13 cellular contexts compared by ENCODE assay signal in the genomic region with DNA sequence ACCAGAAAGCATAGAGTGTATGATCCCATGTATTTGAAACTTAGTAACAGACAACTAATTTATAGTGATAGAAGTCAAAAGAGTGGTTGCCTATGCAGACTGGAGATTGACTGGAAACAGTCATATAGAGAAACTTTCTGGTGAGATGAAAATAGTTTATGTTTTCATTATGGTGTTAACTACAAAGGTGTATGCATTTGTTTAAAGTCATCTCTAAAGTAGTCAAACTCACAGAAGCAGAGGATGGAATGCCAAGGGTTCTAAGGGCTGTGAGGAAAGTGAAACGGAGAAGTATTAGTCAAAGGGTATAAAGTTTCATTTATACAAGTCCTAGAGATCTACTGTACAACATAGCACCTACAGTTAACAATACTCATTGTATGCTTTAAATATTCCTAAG. TPM values are rescaled to one million over a fixed set of nuclear protein-coding genes. Genes with fewer than 3 reads are reported as not detected.
DNase-seq lines count a peak whose midpoint lies in the region; ATAC-seq, FAIRE-seq and TF ChIP-seq lines count a peak whose summit lies in the region.
"Had no signal": no experiment of that assay in that cellular context is flagged by ENCODE, and none has a peak within 500 bp of the region (broad histone marks: within the 10 kb centered on the region; RNA-seq: fewer than 3 reads in every experiment).

No MANE protein-coding gene starts in this region.

- POLR2A ChIA-PET in CD4-positive, alpha-beta T cell (lab: Charles Lee) = no interaction called here

- peak; percentile 63 for ATAC-seq in activated CD8-positive, alpha-beta memory T cell treated with anti-CD3 and anti-CD28 coated beads, Interleukin-2, amount 10 ng/mL, durations not matched to agents 7 days and 5 days
- peak; percentile 96 for ATAC-seq in GM21390 (IDR thresholded peaks at IDR 0.05; ENCODE audit: unreplicated experiment)
- peak; percentile 95 for ATAC-seq in HG03039 (IDR thresholded peaks at IDR 0.05; ENCODE audit: unreplicated experiment)
- ATAC-seq in CD4-positive, alpha-beta T cell (ENCODE audit: poor library complexity) = no peak
- ATAC-seq: HCT116 had no signal

- 70% methylated on average over 1 of the region's 1 CpG; no CpG with 5 or more reads in 1 of the 2 donors for WGBS in transverse colon (ENCODE audit: low coverage in 1 of 2), 2 donors

- H3K9me3 ChIP-seq in astrocyte (ENCODE audit: insufficient read depth, low read depth, low read length) = no peaks in the 10 kb centered on the region
- H3K9me3 ChIP-seq in transverse colon = no peaks in the 10 kb centered on the region
- H3K9me3 ChIP-seq in CD4-positive, alpha-beta T cell (ENCODE audit: control insufficient read depth, low read length) = no peaks in the 10 kb centered on the region
- H3K9me3 ChIP-seq: sigmoid colon had no signal

- no peak overlapping the region for H3K27ac Mint-ChIP-seq in activated CD8-positive, alpha-beta memory T cell treated with anti-CD3 and anti-CD28 coated beads, Interleukin-2, amount 10 ng/mL, durations not matched to agents 7 days and 5 days
- H3K27ac Mint-ChIP-seq in astrocyte (ENCODE audit: unreplicated experiment) = no peak overlapping the region
- H3K27ac Mint-ChIP-seq in CD4-positive, alpha-beta T cell = no peak overlapping the region
- H3K27ac Mint-ChIP-seq: brain, immature natural killer cell had no signal

- intact Hi-C loops in transverse colon (cut with DNase I; ENCODE audit: low total_unique reads) = no loop called here
- intact Hi-C loops in CD4-positive, alpha-beta T cell (cut with DNase I, micrococcal nuclease) = no loop called here

- no peaks in the 10 kb centered on the region for H3K36me3 ChIP-seq in astrocyte (ENCODE audit: insufficient read depth, low read length)
- H3K36me3 ChIP-seq in transverse colon = no peaks in the 10 kb centered on the region
- H3K36me3 ChIP-seq: sigmoid colon had no signal

- no peak overlapping the region for H3K4me3 Mint-ChIP-seq in activated CD8-positive, alpha-beta memory T cell treated with anti-CD3 and anti-CD28 coated beads, Interleukin-2, amount 10 ng/mL, durations not matched to agents 7 days and 5 days
- no peak overlapping the region for H3K4me3 Mint-ChIP-seq in astrocyte (ENCODE audit: unreplicated experiment)
- H3K4me3 Mint-ChIP-seq in CD4-positive, alpha-beta T cell = no peak overlapping the region
- H3K4me3 Mint-ChIP-seq: brain, immature natural killer cell had no signal

- H3K4me1 Mint-ChIP-seq in activated CD8-positive, alpha-beta memory T cell treated with anti-CD3 and anti-CD28 coated beads, Interleukin-2, amount 10 ng/mL, durations not matched to agents 7 days and 5 days = peaks cover 8% of the 10 kb centered on the region
- no peaks in the 10 kb centered on the region for H3K4me1 Mint-ChIP-seq in astrocyte (ENCODE audit: low read depth, unreplicated experiment)
- peaks cover 4% of the 10 kb centered on the region for H3K4me1 Mint-ChIP-seq in CD4-positive, alpha-beta T cell (ENCODE audit: low read depth)
- H3K4me1 Mint-ChIP-seq: brain, immature natural killer cell had no signal

- peak; percentile 59 for FAIRE-seq in astrocyte (lab: Jason Lieb, UNC)

- no peaks in the 10 kb centered on the region for H3K79me2 ChIP-seq in astrocyte (ENCODE audit: insufficient read depth, low read length)

- DNase-seq in activated CD8-positive, alpha-beta memory T cell treated with anti-CD3 and anti-CD28 coated beads, Interleukin-2, amount 10 ng/mL, durations not matched to agents 7 days and 5 days = no peak
- no peak for DNase-seq in activated CD8-positive, alpha-beta memory T cell treated with anti-CD3 and anti-CD28 coated beads for 24 hours
- DNase-seq in astrocyte (ENCODE audit: low read depth) (no peak), globus pallidus (ENCODE audit: low spot score) (no peak), transverse colon (no peak)
- DNase-seq in CD4-positive, alpha-beta T cell = no peak
- DNase-seq: immature natural killer cell, sigmoid colon, SW 1271 had no signal

- H3K9me3 Mint-ChIP-seq in activated CD8-positive, alpha-beta memory T cell treated with anti-CD3 and anti-CD28 coated beads, Interleukin-2, amount 10 ng/mL, durations not matched to agents 7 days and 5 days (ENCODE audit: low read depth) = peaks cover 2% of the 10 kb centered on the region
- H3K9me3 Mint-ChIP-seq in astrocyte (ENCODE audit: unreplicated experiment) = no peaks in the 10 kb centered on the region
- H3K9me3 Mint-ChIP-seq in CD4-positive, alpha-beta T cell = no peaks in the 10 kb centered on the region
- H3K9me3 Mint-ChIP-seq: immature natural killer cell had no signal

- no peak overlapping the region for H3K4me2 ChIP-seq in astrocyte (ENCODE audit: low read length)

- no peak overlapping the region for H2AFZ ChIP-seq in astrocyte (ENCODE audit: low read depth, low read length)

- H3K27me3 ChIP-seq in astrocyte (ENCODE audit: insufficient read depth, low read length) = no peaks in the 10 kb centered on the region
- no peaks in the 10 kb centered on the region for H3K27me3 ChIP-seq in transverse colon
- no peaks in the 10 kb centered on the region for H3K27me3 ChIP-seq in CD4-positive, alpha-beta T cell (ENCODE audit: control insufficient read depth, insufficient read depth, low read length)
- H3K27me3 ChIP-seq: sigmoid colon had no signal

- no peak for TF ChIP-seq EP300 in transverse colon (IDR thresholded peaks at IDR 0.05; ENCODE audit: low read depth)

- in situ Hi-C loops in transverse colon (cut with MboI; ENCODE audit: low pct_ligation_motif_present in 1 of 4, low pct_unique_long_range_greater_than_20kb in 1 of 4, low sequenced_read_pairs in 3 of 4) = no loop called here

- H3K27ac ChIP-seq in astrocyte (ENCODE audit: low read depth, low read length) (no peak overlapping the region), transverse colon (no peak overlapping the region)
- H3K27ac ChIP-seq in CD4-positive, alpha-beta T cell (ENCODE audit: low read depth, low read length) = no peak overlapping the region
- H3K27ac ChIP-seq: sigmoid colon had no signal

- no peak for TF ChIP-seq CTCF in astrocyte (IDR thresholded peaks at IDR 0.05; ENCODE audit: insufficient read depth, low read depth, low read length)
- TF ChIP-seq CTCF in transverse colon (IDR thresholded peaks at IDR 0.05) = no peak
- TF ChIP-seq CTCF in CD4-positive, alpha-beta T cell (IDR thresholded peaks at IDR 0.05) = no peak

- H3K9ac ChIP-seq in astrocyte (ENCODE audit: low read length) = no peak overlapping the region

- H3K27me3 Mint-ChIP-seq in activated CD8-positive, alpha-beta memory T cell treated with anti-CD3 and anti-CD28 coated beads, Interleukin-2, amount 10 ng/mL, durations not matched to agents 7 days and 5 days = no peaks in the 10 kb centered on the region
- H3K27me3 Mint-ChIP-seq in astrocyte (ENCODE audit: low read depth, unreplicated experiment) = no peaks in the 10 kb centered on the region
- H3K27me3 Mint-ChIP-seq in CD4-positive, alpha-beta T cell = no peaks in the 10 kb centered on the region
- H3K27me3 Mint-ChIP-seq: brain had no signal

- CTCF ChIA-PET in activated CD8-positive, alpha-beta memory T cell treated with anti-CD3 and anti-CD28 coated beads, Interleukin-2, amount 10 ng/mL, durations not matched to agents 7 days and 5 days (lab: Charles Lee) = no interaction called here
- CTCF ChIA-PET in CD4-positive, alpha-beta T cell (lab: Charles Lee) = no interaction called here

- no peaks in the 10 kb centered on the region for H4K20me1 ChIP-seq in astrocyte (ENCODE audit: insufficient read depth, low read length)

- no peak for TF ChIP-seq POLR2A in transverse colon (IDR thresholded peaks at IDR 0.05)

- H3K4me3 ChIP-seq in astrocyte (ENCODE audit: insufficient read depth, low read depth, low read length) = no peak overlapping the region
- no peak overlapping the region for H3K4me3 ChIP-seq in transverse colon
- H3K4me3 ChIP-seq: sigmoid colon had no signal

- H3K36me3 Mint-ChIP-seq in activated CD8-positive, alpha-beta memory T cell treated with anti-CD3 and anti-CD28 coated beads, Interleukin-2, amount 10 ng/mL, durations not matched to agents 7 days and 5 days = peaks cover 11% of the 10 kb centered on the region
- no peaks in the 10 kb centered on the region for H3K36me3 Mint-ChIP-seq in astrocyte (ENCODE audit: low read depth, unreplicated experiment)
- H3K36me3 Mint-ChIP-seq in CD4-positive, alpha-beta T cell (ENCODE audit: low read depth) = peaks cover 29% of the 10 kb centered on the region

- H3K4me1 ChIP-seq in astrocyte (ENCODE audit: insufficient read depth, low read length) (no peaks in the 10 kb centered on the region), transverse colon (no peaks in the 10 kb centered on the region)
- H3K4me1 ChIP-seq: sigmoid colon had no signal

RNA-seq across cellular contexts. Expression of a gene that starts 45.8 kb away (rescaled TPM):
- total RNA-seq in activated CD8-positive, alpha-beta memory T cell treated with anti-CD3 and anti-CD28 coated beads, Interleukin-2, amount 10 ng/mL, durations not matched to agents 7 days and 5 days = 10 to 100 TPM; 14.5 to 16.9 TPM
- total RNA-seq in astrocyte = 9.4 and 11.1 TPM in 2 replicates
- total RNA-seq in transverse colon = 10 to 100 TPM in 1 of 4 donors, 1 to 10 TPM in 3; 1.5 to 10.4 (median 4.6) TPM
- total RNA-seq in CD4-positive, alpha-beta T cell = 1 to 10 TPM; 4.0 to 6.5 TPM
